Comparison of ENCODE assay signal across 1 cellular context in genomic region chr14:93115069-93115919, GRCh38.
A peak's percentile ranks its signal among the peaks of the same experiment; 100 is the strongest.
TF ChIP-seq lines count a peak whose summit lies in the region.

No MANE protein-coding gene starts in this region.

TF ChIP-seq in K562, 482 proteins besides CTCF, POLR2A, EP300 and RAD21 (continued from another document and continues in another):
- TF ChIP-seq, protein P1, sequence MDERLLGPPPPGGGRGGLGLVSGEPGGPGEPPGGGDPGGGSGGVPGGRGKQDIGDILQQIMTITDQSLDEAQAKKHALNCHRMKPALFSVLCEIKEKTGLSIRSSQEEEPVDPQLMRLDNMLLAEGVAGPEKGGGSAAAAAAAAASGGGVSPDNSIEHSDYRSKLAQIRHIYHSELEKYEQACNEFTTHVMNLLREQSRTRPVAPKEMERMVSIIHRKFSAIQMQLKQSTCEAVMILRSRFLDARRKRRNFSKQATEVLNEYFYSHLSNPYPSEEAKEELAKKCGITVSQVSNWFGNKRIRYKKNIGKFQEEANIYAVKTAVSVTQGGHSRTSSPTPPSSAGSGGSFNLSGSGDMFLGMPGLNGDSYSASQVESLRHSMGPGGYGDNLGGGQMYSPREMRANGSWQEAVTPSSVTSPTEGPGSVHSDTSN (CRISPR knock-in tag; IDR thresholded peaks at IDR 0.05; ENCODE audit: low read depth) = no peak
- TF ChIP-seq, protein P1 (tag; conservative IDR thresholded peaks at IDR 0.05; ENCODE audit: low read depth) = no peak
- TF ChIP-seq PYGO2 (tag; IDR thresholded peaks at IDR 0.05) = no peak
- no peak for TF ChIP-seq POLR2AphosphoS2 (IDR thresholded peaks at IDR 0.05; ENCODE audit: low read length)
- TF ChIP-seq TCFL5 (CRISPR knock-in tag; conservative IDR thresholded peaks at IDR 0.05) = no peak
- TF ChIP-seq TRIM28 (IDR thresholded peaks at IDR 0.05) = no peak
- no peak for TF ChIP-seq NKRF (IDR thresholded peaks at IDR 0.05; ENCODE audit: borderline replicate concordance)
- no peak for TF ChIP-seq HDAC3 (IDR thresholded peaks at IDR 0.05; ENCODE audit: borderline replicate concordance, partially characterized antibody)
- TF ChIP-seq SMARCB1 (IDR thresholded peaks at IDR 0.05; ENCODE audit: insufficient read length, low read depth) = no peak
- no peak for TF ChIP-seq NFIX (CRISPR knock-in tag; IDR thresholded peaks at IDR 0.05; ENCODE audit: low read depth)
- TF ChIP-seq PHB (CRISPR knock-in tag; IDR thresholded peaks at IDR 0.05) = no peak
- TF ChIP-seq SMAD3 (CRISPR knock-in tag; conservative IDR thresholded peaks at IDR 0.05) = no peak
- TF ChIP-seq, protein P2, sequence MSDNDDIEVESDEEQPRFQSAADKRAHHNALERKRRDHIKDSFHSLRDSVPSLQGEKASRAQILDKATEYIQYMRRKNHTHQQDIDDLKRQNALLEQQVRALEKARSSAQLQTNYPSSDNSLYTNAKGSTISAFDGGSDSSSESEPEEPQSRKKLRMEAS (CRISPR knock-in tag; IDR thresholded peaks at IDR 0.05) = 0 out of 2 replicates have a peak, but pooled peaks have one; percentile 1
- TF ChIP-seq RBM25 (IDR thresholded peaks at IDR 0.05; ENCODE audit: low read depth, low read length, severe bottlenecking) = no peak
- no peak for TF ChIP-seq HDAC2 (IDR thresholded peaks at IDR 0.05)
- TF ChIP-seq NBN (IDR thresholded peaks at IDR 0.05; ENCODE audit: low read depth) = no peak
- no peak for TF ChIP-seq PHF21A (IDR thresholded peaks at IDR 0.05; ENCODE audit: borderline replicate concordance, low read depth)
- no peak for TF ChIP-seq ETS1 (conservative IDR thresholded peaks at IDR 0.05; ENCODE audit: control insufficient read depth, low read depth, low read length)
- TF ChIP-seq CCNT2 (IDR thresholded peaks at IDR 0.05; ENCODE audit: borderline replicate concordance, extremely low read depth, insufficient read length, low read depth, low read length) = peak; percentile 32
- no peak; a peak in 2 of 4 replicates for TF ChIP-seq NRF1 (conservative IDR thresholded peaks at IDR 0.05 in 1 of 2, IDR thresholded peaks at IDR 0.05 in 1 of 2)
- no peak for TF ChIP-seq ZFP30 (CRISPR knock-in tag; IDR thresholded peaks at IDR 0.05; ENCODE audit: borderline replicate concordance)
- no peak for TF ChIP-seq NR1H2 (CRISPR knock-in tag; IDR thresholded peaks at IDR 0.05)
- no peak for TF ChIP-seq ZNF561 (CRISPR knock-in tag; conservative IDR thresholded peaks at IDR 0.05)
- no peak for TF ChIP-seq NONO (IDR thresholded peaks at IDR 0.05; ENCODE audit: low read depth in 2 of 2, low read length in 1 of 2)
- no peak for TF ChIP-seq MLLT1 (IDR thresholded peaks at IDR 0.05)
- TF ChIP-seq ZC3H11A (IDR thresholded peaks at IDR 0.05; ENCODE audit: low read depth, low read length) = no peak
- TF ChIP-seq, protein P3, sequence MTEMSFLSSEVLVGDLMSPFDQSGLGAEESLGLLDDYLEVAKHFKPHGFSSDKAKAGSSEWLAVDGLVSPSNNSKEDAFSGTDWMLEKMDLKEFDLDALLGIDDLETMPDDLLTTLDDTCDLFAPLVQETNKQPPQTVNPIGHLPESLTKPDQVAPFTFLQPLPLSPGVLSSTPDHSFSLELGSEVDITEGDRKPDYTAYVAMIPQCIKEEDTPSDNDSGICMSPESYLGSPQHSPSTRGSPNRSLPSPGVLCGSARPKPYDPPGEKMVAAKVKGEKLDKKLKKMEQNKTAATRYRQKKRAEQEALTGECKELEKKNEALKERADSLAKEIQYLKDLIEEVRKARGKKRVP (CRISPR knock-in tag; IDR thresholded peaks at IDR 0.05) = no peak
- TF ChIP-seq POLR3A (IDR thresholded peaks at IDR 0.05; ENCODE audit: borderline replicate concordance, extremely low read depth, insufficient read depth, insufficient read length) = no peak
- no peak for TF ChIP-seq CBFA2T2 (conservative IDR thresholded peaks at IDR 0.05)
- TF ChIP-seq ZNF274 (IDR thresholded peaks at IDR 0.05; ENCODE audit: borderline replicate concordance, low read depth, low read length) = no peak
- TF ChIP-seq ZNF174 (CRISPR knock-in tag; IDR thresholded peaks at IDR 0.05) = no peak
- TF ChIP-seq RBM34 (IDR thresholded peaks at IDR 0.05; ENCODE audit: borderline replicate concordance, insufficient read depth, low read length) = no peak
- TF ChIP-seq CXXC5 (CRISPR knock-in tag; IDR thresholded peaks at IDR 0.05) = peak; percentile 31
- TF ChIP-seq GABPA (tag; conservative IDR thresholded peaks at IDR 0.05; ENCODE audit: low read depth) = 0 out of 2 replicates have a peak, but pooled peaks have one; percentile 14
- peak; percentile 21 for TF ChIP-seq RBBP5 (IDR thresholded peaks at IDR 0.05; ENCODE audit: borderline replicate concordance, insufficient read depth, low read length, poor library complexity, severe bottlenecking)
- TF ChIP-seq ZNF449 (CRISPR knock-in tag; IDR thresholded peaks at IDR 0.05) = no peak
- no peak for TF ChIP-seq TFAM (CRISPR knock-in tag; conservative IDR thresholded peaks at IDR 0.05)
- TF ChIP-seq TFAP4 (CRISPR knock-in tag; IDR thresholded peaks at IDR 0.05; ENCODE audit: borderline replicate concordance) = no peak
- no peak for TF ChIP-seq ZNF77 (CRISPR knock-in tag; IDR thresholded peaks at IDR 0.05)
- TF ChIP-seq YBX1 (IDR thresholded peaks at IDR 0.05) = no peak
- TF ChIP-seq ZNF12 (CRISPR knock-in tag; IDR thresholded peaks at IDR 0.05) = no peak
- no peak for TF ChIP-seq ASH1L (IDR thresholded peaks at IDR 0.05; ENCODE audit: borderline replicate concordance, low read depth, partially characterized antibody)
- TF ChIP-seq STAT5A (IDR thresholded peaks at IDR 0.05; ENCODE audit: borderline replicate concordance, low read length) = no peak
- no peak for TF ChIP-seq POLR2AphosphoS5 (IDR thresholded peaks at IDR 0.05; ENCODE audit: control insufficient read depth, insufficient read depth, low read depth, low read length)
- TF ChIP-seq ZNF175 (CRISPR knock-in tag; IDR thresholded peaks at IDR 0.05; ENCODE audit: low read depth) = 0 out of 2 replicates have a peak, but pooled peaks have one; percentile 21
- peak; percentile 26; the same call in 1 of the 2 replicates for TF ChIP-seq ZBTB7A (IDR thresholded peaks at IDR 0.05; ENCODE audit: borderline replicate concordance, control insufficient read depth, low read depth, low read length)
- TF ChIP-seq ZNF133 (CRISPR knock-in tag; IDR thresholded peaks at IDR 0.05) = no peak
